ENCODE assay signal across 8 cellular contexts in genomic region chr1:34859442-34860200, GRCh38. TPM values are rescaled to one million over a fixed set of nuclear protein-coding genes. Genes with fewer than 3 reads are reported as not detected.
A peak's percentile ranks its signal among the peaks of the same experiment; 100 is the strongest.
DNase-seq lines count a peak whose midpoint lies in the region; ATAC-seq, FAIRE-seq and TF ChIP-seq lines count a peak whose summit lies in the region.

Gene SMIM12 (minus strand): TSS chr1:34859749. CDS start chr1:34855977, 3,772 bp downstream.

- H3K36me3 ChIP-seq in psoas muscle (ENCODE audit: insufficient read depth in 1 of 2, low read depth in 1 of 2) = peaks cover 0 to 13% of the 10 kb centered on the region in 2 donors

- ATAC-seq in HG02884 (IDR thresholded peaks at IDR 0.05; ENCODE audit: unreplicated experiment) (peak; percentile 93), left ventricle myocardium superior (peak; percentile 100), psoas muscle (peak; percentile 99 to 100 (median 100))

- no peaks in the 10 kb centered on the region for H3K9me3 ChIP-seq in psoas muscle

- no peak for FAIRE-seq in urothelium cell line (lab: Jason Lieb, UNC)

- H3K4me1 ChIP-seq in psoas muscle = peaks cover 17% of the 10 kb centered on the region

- intact Hi-C loops in left ventricle myocardium superior (cut with micrococcal nuclease) = no loop called here
- intact Hi-C loops in psoas muscle (cut with DNase I) = no loop called here

- peak within 1 kb of the TSS; percentile 84 for H3K4me3 ChIP-seq in psoas muscle

- in situ Hi-C loops in GM13976 (cut with MboI; ENCODE audit: low sequenced_read_pairs, unreplicated experiment) = no loop called here

- peak; percentile 84 for TF ChIP-seq CTCF in GM13976 (IDR thresholded peaks at IDR 0.05; ENCODE audit: borderline replicate concordance, control extremely low read depth, extremely low read depth, insufficient read depth, missing control alignments)
- peak; percentile 80 for TF ChIP-seq CTCF in psoas muscle (IDR thresholded peaks at IDR 0.05)

- 1% methylated on average over 47 of the region's 47 CpGs for WGBS in psoas muscle, 3 donors

- no peaks in the 10 kb centered on the region for H3K27me3 ChIP-seq in psoas muscle (ENCODE audit: insufficient read depth in 3 of 3, low read length in 2 of 3)

- H3K27ac ChIP-seq in angular gyrus (ENCODE audit: low read depth, low read length) (peak within 1 kb of the TSS; percentile 50), psoas muscle (peak within 1 kb of the TSS; percentile 87)

- DNase-seq in GM13976 (ENCODE audit: low spot score) (peak; percentile 97), NCI-H1694 (lab: John Stamatoyannopoulos, UW) (peak; percentile 53), T-helper 2 cell (peak; percentile 72 to 94 (median 81)), left ventricle myocardium superior (peak; percentile 95), psoas muscle (peak; percentile 96 to 97), urothelium cell line (ENCODE audit: low spot score) (peak; percentile 97)

RNA-seq across cellular contexts. Expression of gene SMIM12, which starts in this region (rescaled TPM):
- total RNA-seq in left ventricle myocardium superior (33.6 TPM), psoas muscle (10 to 100 TPM; 17.9 to 66.5 (median 45.8) TPM)
- polyA plus RNA-seq in psoas muscle = 100 to 1,000 TPM in 2 of 3 donors, 10 to 100 TPM in 1; 59.2 to 140 (median 101) TPM

Comparison
In these comparisons a context has a peak if more than half of its experiments do, and no peak if none do; other contexts are left out.
1. Peak in every context shown above with its lines: DNase-seq, ATAC-seq, H3K4me3 ChIP-seq and H3K27ac ChIP-seq.